In genomic region chr18:13465126-13465446, GRCh38 we compare ENCODE assay signal across 10 cellular contexts.
DNase-seq lines count a peak whose midpoint lies in the region; ATAC-seq, FAIRE-seq and TF ChIP-seq lines count a peak whose summit lies in the region.
"Had no signal": no experiment of that assay in that cellular context is flagged by ENCODE, and none has a peak within 500 bp of the region (broad histone marks: within the 10 kb centered on the region; RNA-seq: fewer than 3 reads in every experiment).

No MANE protein-coding gene starts in this region.

- CTCF ChIA-PET in CD4-positive, alpha-beta T cell (lab: Charles Lee): no interaction called here

- H3K9me3 ChIP-seq in CD4-positive, alpha-beta T cell (ENCODE audit: control insufficient read depth, low read length): peaks cover 6% of the 10 kb centered on the region
- no peaks in the 10 kb centered on the region for H3K9me3 ChIP-seq in kidney (ENCODE audit: control insufficient read depth in 1 of 2, low read length in 2 of 2)

- no peaks in the 10 kb centered on the region for H3K27me3 Mint-ChIP-seq in CD4-positive, alpha-beta T cell

- intact Hi-C loops in CD4-positive, alpha-beta T cell (cut with DNase I, micrococcal nuclease): loop anchor here in 1 of 2 experiments (2.0 to 10.0 kb wide), 3 partner anchors 72 to 150 kb away; no protein-coding TSS in a partner anchor
- intact Hi-C loops in kidney (cut with DNase I): no loop called here

- H3K4me3 ChIP-seq in HL-60 (replicated peaks; ENCODE audit: insufficient read depth, low read length) (peak overlapping the region; percentile 46), kidney (ENCODE audit: low read length in 2 of 2) (peak overlapping the region in 1 of 2 donors; percentile 10)

- H3K27ac Mint-ChIP-seq in CD4-positive, alpha-beta T cell: peak overlapping the region; percentile 97
- H3K27ac Mint-ChIP-seq: nephron had no signal

- no peak for FAIRE-seq in kidney (lab: Jason Lieb, UNC)
- FAIRE-seq: colon had no signal

- H3K36me3 ChIP-seq in kidney (ENCODE audit: control insufficient read depth in 1 of 2, insufficient read depth in 2 of 2, low read length in 2 of 2): no peaks in the 10 kb centered on the region

- H3K9me3 Mint-ChIP-seq in CD4-positive, alpha-beta T cell: peaks cover 10% of the 10 kb centered on the region

- no peak for TF ChIP-seq CTCF in CD4-positive, alpha-beta T cell (IDR thresholded peaks at IDR 0.05)
- TF ChIP-seq CTCF in HL-60 (IDR thresholded peaks at IDR 0.05; ENCODE audit: insufficient read depth, low read length) (no peak), kidney (IDR thresholded peaks at IDR 0.05; ENCODE audit: borderline replicate concordance, extremely low read depth, insufficient read depth) (no peak)

- no peak for DNase-seq in CD4-positive, alpha-beta T cell
- peak in 1 of 2 experiments; percentile 47 for DNase-seq in HL-60 (ENCODE audit: low read depth in 1 of 2, low spot score in 1 of 2)
- DNase-seq in kidney: no peak
- DNase-seq in activated effector memory CD4-positive, alpha-beta T cell treated with Interleukin-2 at 50 U/mL for 16 hours: no peak
- DNase-seq in stimulated activated naive CD4-positive, alpha-beta T cell (lab: John Stamatoyannopoulos, UW): no peak
- DNase-seq in SIG-M5 treated with dmso at 0.1 percent for 504 hours (lab: John Stamatoyannopoulos, UW; ENCODE audit: unreplicated experiment): no peak

- H3K9ac ChIP-seq in kidney (ENCODE audit: low read length in 2 of 2): no peak overlapping the region

- peaks cover 0 to 3% of the 10 kb centered on the region in 2 donors for H3K4me1 ChIP-seq in kidney (ENCODE audit: control insufficient read depth in 1 of 2, insufficient read depth in 1 of 2, low read depth in 1 of 2, low read length in 2 of 2)

- no peak for ATAC-seq in CD4-positive, alpha-beta T cell (ENCODE audit: poor library complexity)
- ATAC-seq in GM19397 (IDR thresholded peaks at IDR 0.05; ENCODE audit: unreplicated experiment) (peak; percentile 42), GM21717 (IDR thresholded peaks at IDR 0.05; ENCODE audit: unreplicated experiment) (no peak)

- no peaks in the 10 kb centered on the region for H3K27me3 ChIP-seq in CD4-positive, alpha-beta T cell (ENCODE audit: control insufficient read depth, insufficient read depth, low read length)
- no peaks in the 10 kb centered on the region for H3K27me3 ChIP-seq in HL-60 (ENCODE audit: insufficient read depth, poor library complexity, severe bottlenecking)

- peaks cover 41% of the 10 kb centered on the region for H3K36me3 Mint-ChIP-seq in CD4-positive, alpha-beta T cell (ENCODE audit: low read depth)

- H3K27ac ChIP-seq in CD4-positive, alpha-beta T cell (ENCODE audit: low read depth, low read length): peak overlapping the region; percentile 60
- H3K27ac ChIP-seq in HL-60 (replicated peaks): peak overlapping the region; percentile 83
- peak overlapping the region; percentile 36 to 40 for H3K27ac ChIP-seq in kidney (ENCODE audit: low read depth in 2 of 2, low read length in 2 of 2)

- H3K4me3 Mint-ChIP-seq in CD4-positive, alpha-beta T cell: peak overlapping the region; percentile 91
- H3K4me3 Mint-ChIP-seq: nephron had no signal

- peaks cover 86% of the 10 kb centered on the region for H3K4me1 Mint-ChIP-seq in CD4-positive, alpha-beta T cell (ENCODE audit: low read depth)

- POLR2A ChIA-PET in CD4-positive, alpha-beta T cell (lab: Charles Lee): interaction anchor here (0.8 to 2.8 kb wide), 4 partner anchors 10 to 246 kb away, joined by 3 to 18 read pairs (median 4); partner anchors contain the start of gene LDLRAD4
